8 cellular contexts compared by ENCODE assay signal in genomic region chr19:12938054-12938535, GRCh38. TPM values are rescaled to one million over a fixed set of nuclear protein-coding genes. Genes with fewer than 3 reads are reported as not detected.
DNase-seq lines count a peak whose midpoint lies in the region; ATAC-seq and TF ChIP-seq lines count a peak whose summit lies in the region.

No MANE protein-coding gene starts in this region.

- peak overlapping the region; percentile 100 for H3K4me3 Mint-ChIP-seq in endothelial cell (ENCODE audit: unreplicated experiment)

- no peaks in the 10 kb centered on the region for H3K9me2 ChIP-seq in OCI-LY1 (ENCODE audit: low read depth, low read length)

- H3K27ac ChIP-seq in OCI-LY1 (ENCODE audit: low read depth, low read length, poor library complexity, severe bottlenecking), result peak overlapping the region; percentile 95

- H3K36me3 ChIP-seq in OCI-LY1 (ENCODE audit: insufficient read depth, low read length), result peaks cover 46% of the 10 kb centered on the region

- in situ Hi-C loops in Caki2 (cut with HindIII; ENCODE audit: low pct_unique_long_range_greater_than_20kb, low sequenced_read_pairs), result no loop called here

- 0 out of 2 replicates have a peak, but pooled peaks cover 3% of the 10 kb centered on the region for H4K20me1 ChIP-seq in OCI-LY1 (ENCODE audit: insufficient read depth, low read length)

- H3K4me1 Mint-ChIP-seq in endothelial cell (ENCODE audit: unreplicated experiment), result peaks cover 33% of the 10 kb centered on the region

- peaks cover 23% of the 10 kb centered on the region for H3K79me2 ChIP-seq in OCI-LY1 (ENCODE audit: insufficient read depth, low read length)

- TF ChIP-seq CTCF in OCI-LY1 (IDR thresholded peaks at IDR 0.05; ENCODE audit: low read length), result no peak
- TF ChIP-seq CTCF in endothelial cell (IDR thresholded peaks at IDR 0.05; ENCODE audit: unreplicated experiment), result no peak

- H3K9ac ChIP-seq in OCI-LY1 (ENCODE audit: low read length), result peak overlapping the region; percentile 78

- peaks cover 27% of the 10 kb centered on the region for H3K36me3 Mint-ChIP-seq in endothelial cell (ENCODE audit: low read depth, unreplicated experiment)

- H3K27me3 ChIP-seq in OCI-LY1 (ENCODE audit: insufficient read depth, low read length), result no peaks in the 10 kb centered on the region

- peak; percentile 98 for DNase-seq in Caki2 (ENCODE audit: low read depth)
- DNase-seq in HuH-7.5 (ENCODE audit: low spot score), result peak; percentile 99
- DNase-seq in activated T-cell treated with anti-CD3 and anti-CD28 coated beads for 1 hour (ENCODE audit: low read depth), result peak; percentile 97
- peak; percentile 97 for DNase-seq in endothelial cell (ENCODE audit: low spot score)
- peak; percentile 100 for DNase-seq in mesenteric fat pad (ENCODE audit: low spot score)
- DNase-seq in stimulated activated CD8-positive, alpha-beta memory T cell treated with anti-CD3 and anti-CD28 coated beads, Interleukin-15, amount 100 ng/mL, for 1 hour (ENCODE audit: low read depth), result peak; percentile 98

- H3K27me3 Mint-ChIP-seq in endothelial cell (ENCODE audit: unreplicated experiment), result peaks cover 6% of the 10 kb centered on the region

- H3K27ac Mint-ChIP-seq in endothelial cell (ENCODE audit: unreplicated experiment), result peak overlapping the region; percentile 93

- H3K9me3 Mint-ChIP-seq in endothelial cell (ENCODE audit: unreplicated experiment), result no peaks in the 10 kb centered on the region

- peak overlapping the region; percentile 85 for H3K4me2 ChIP-seq in OCI-LY1 (ENCODE audit: low read length)

- H3K4me3 ChIP-seq in OCI-LY1 (ENCODE audit: low read depth, low read length, poor library complexity, severe bottlenecking), result peak overlapping the region; percentile 99

- peaks cover 60% of the 10 kb centered on the region for H3K4me1 ChIP-seq in OCI-LY1 (ENCODE audit: insufficient read depth, low read length, severe bottlenecking)

- H3K9me3 ChIP-seq in OCI-LY1 (ENCODE audit: low read length), result no peaks in the 10 kb centered on the region

- no peak overlapping the region for H2AFZ ChIP-seq in OCI-LY1 (ENCODE audit: low read length)

- peaks cover 40% of the 10 kb centered on the region for H3F3A ChIP-seq in OCI-LY1 (ENCODE audit: insufficient read depth, low read length)

- peak; percentile 81 for ATAC-seq in GM21529 (IDR thresholded peaks at IDR 0.05; ENCODE audit: unreplicated experiment)

RNA-seq across cellular contexts. Expression of gene CALR, which starts 0.3 kb away (rescaled TPM):
- 846 and 992 TPM in 2 replicates for total RNA-seq in Caki2 (2014; rRNA removed; shearing (Covaris generic); ENCODE audit: low replicate concordance)
- total RNA-seq in endothelial cell (ENCODE audit: unreplicated experiment) (963 TPM), mesenteric fat pad (877 TPM)

RNA-seq across cellular contexts. Expression of gene FARSA, which starts 4.6 kb away (rescaled TPM):
- total RNA-seq in Caki2 (2014; rRNA removed; shearing (Covaris generic); ENCODE audit: low replicate concordance), result 100 and 120 TPM in 2 replicates
- total RNA-seq in endothelial cell (ENCODE audit: unreplicated experiment) (45.8 TPM), mesenteric fat pad (51.6 TPM)

RNA-seq across cellular contexts. Expression of gene RAD23A, which starts 7.6 kb away (rescaled TPM):
- total RNA-seq in Caki2 (2014; rRNA removed; shearing (Covaris generic); ENCODE audit: low replicate concordance), result 211 and 217 TPM in 2 replicates
- total RNA-seq in endothelial cell (ENCODE audit: unreplicated experiment) (44.7 TPM), mesenteric fat pad (143 TPM)

RNA-seq across cellular contexts. Expression of gene GADD45GIP1, which starts 18.9 kb away (rescaled TPM):
- 102 and 117 TPM in 2 replicates for total RNA-seq in Caki2 (2014; rRNA removed; shearing (Covaris generic); ENCODE audit: low replicate concordance)
- 20.8 TPM for total RNA-seq in endothelial cell (ENCODE audit: unreplicated experiment)
- 19.8 TPM for total RNA-seq in mesenteric fat pad

RNA-seq across cellular contexts. Expression of gene SYCE2, which starts 19.0 kb away (rescaled TPM):
- 4.0 TPM in 2 replicates for total RNA-seq in Caki2 (2014; rRNA removed; shearing (Covaris generic); ENCODE audit: low replicate concordance)
- not detected for total RNA-seq in endothelial cell (ENCODE audit: unreplicated experiment)
- not detected for total RNA-seq in mesenteric fat pad

Comparison
In these comparisons a context has a peak if more than half of its experiments do, and no peak if none do; other contexts are left out.
1. Peak in every context shown above with its lines: DNase-seq, ATAC-seq, H3K4me3 ChIP-seq and H3K27ac ChIP-seq.